In the genomic region with DNA sequence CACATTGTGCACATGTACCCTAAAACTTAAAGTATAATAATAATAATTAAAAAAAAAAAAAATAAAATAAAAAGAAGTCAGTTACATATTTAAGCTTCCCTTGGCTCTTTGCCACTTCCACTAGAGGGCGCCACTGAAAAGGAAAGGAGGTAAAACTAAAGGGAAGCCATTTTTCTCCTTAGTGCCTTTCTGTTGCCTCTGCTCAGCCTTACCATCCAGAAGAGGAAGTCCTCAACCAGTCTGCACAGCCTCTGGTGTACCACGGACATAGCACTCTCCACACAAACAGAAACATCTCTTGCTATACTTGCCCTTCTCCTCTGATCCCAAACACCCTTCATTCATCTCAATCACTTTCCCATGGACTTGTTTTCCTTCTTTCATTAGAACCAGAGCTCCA, we compare ENCODE assay signal across 8 cellular contexts.
DNase-seq lines count a peak whose midpoint lies in the region; ATAC-seq and TF ChIP-seq lines count a peak whose summit lies in the region.

No MANE protein-coding gene starts in this region.

- H2BK120ac ChIP-seq in neuronal stem cell (ENCODE audit: low read depth, low read length) = no peak overlapping the region

- H4K91ac ChIP-seq in neuronal stem cell (ENCODE audit: low read depth, low read length, poor library complexity) = no peak overlapping the region

- H2BK5ac ChIP-seq in neuronal stem cell (ENCODE audit: low read length) = no peak overlapping the region

- H2AK5ac ChIP-seq in neuronal stem cell (ENCODE audit: low read depth, low read length) = no peak overlapping the region

- WGBS in neuronal stem cell (ENCODE audit: extremely low coverage in 2 of 2, insufficient read length in 2 of 2, insufficient replicate concordance in 1 of 2), 2 donors = no CpG with 5 or more reads among the region's 2 CpGs

- no peak overlapping the region for H3K4me3 ChIP-seq in neuronal stem cell (ENCODE audit: low read length in 2 of 2)

- H3K4me2 ChIP-seq in neuronal stem cell (ENCODE audit: insufficient read depth, low read length, poor library complexity, severe bottlenecking) = no peak overlapping the region

- H3K27me3 Mint-ChIP-seq in type B pancreatic cell = no peaks in the 10 kb centered on the region

- H3K14ac ChIP-seq in neuronal stem cell (ENCODE audit: low read length) = no peak overlapping the region

- H2BK15ac ChIP-seq in neuronal stem cell (ENCODE audit: low read length) = no peak overlapping the region

- H3K23ac ChIP-seq in neuronal stem cell (ENCODE audit: low read depth, low read length, poor library complexity) = no peak overlapping the region

- no peaks in the 10 kb centered on the region for H3K9me3 ChIP-seq in neuronal stem cell (replicated peaks in 1 of 2; ENCODE audit: control insufficient read depth in 2 of 2, insufficient read depth in 1 of 2, low read depth in 1 of 2, low read length in 2 of 2)

- H3K9me3 Mint-ChIP-seq in type B pancreatic cell = peaks cover 9% of the 10 kb centered on the region

- no peak overlapping the region for H3K27ac ChIP-seq in neuronal stem cell (replicated peaks; ENCODE audit: low read length)

- no peaks in the 10 kb centered on the region for H3K79me1 ChIP-seq in neuronal stem cell (ENCODE audit: low read depth, low read length)

- no peak for DNase-seq in AG09319 (ENCODE audit: extremely low read depth, low read depth)
- DNase-seq in NCI-H748 (lab: John Stamatoyannopoulos, UW; ENCODE audit: unreplicated experiment) = peak; percentile 85
- peak in 2 of 3 experiments; percentile 19 to 68 for DNase-seq in activated CD8-positive, alpha-beta memory T cell treated with anti-CD3 and anti-CD28 coated beads for 48 hours (ENCODE audit: low read depth in 2 of 3, low spot score in 2 of 3)
- DNase-seq in neuronal stem cell (ENCODE audit: low spot score) = peak; percentile 29
- DNase-seq in type B pancreatic cell (ENCODE audit: extremely low spot score, unreplicated experiment) = no peak

- no peak overlapping the region for H3K27ac Mint-ChIP-seq in type B pancreatic cell

- no peak overlapping the region for H2BK12ac ChIP-seq in neuronal stem cell (ENCODE audit: low read length)

- no peaks in the 10 kb centered on the region for H3K36me3 ChIP-seq in neuronal stem cell (replicated peaks in 1 of 2; ENCODE audit: control insufficient read depth in 2 of 2, insufficient read depth in 2 of 2, low read length in 2 of 2)

- H3K27me3 ChIP-seq in neuronal stem cell (ENCODE audit: control insufficient read depth in 3 of 3, insufficient read depth in 3 of 3, low read depth in 1 of 3, low read length in 3 of 3) = no peaks in the 10 kb centered on the region

- TF ChIP-seq CTCF in AG09319 (IDR thresholded peaks at IDR 0.05; ENCODE audit: low read depth, low read length) = peak; percentile 28
- peak; percentile 80 for TF ChIP-seq CTCF in type B pancreatic cell (conservative IDR thresholded peaks at IDR 0.05)

- H3K4me1 ChIP-seq in neuronal stem cell (ENCODE audit: control insufficient read depth in 2 of 2, insufficient read depth in 1 of 2, low read depth in 1 of 2, low read length in 2 of 2) = no peaks in the 10 kb centered on the region

- peak overlapping the region; percentile 13 for H2AFZ ChIP-seq in neuronal stem cell (ENCODE audit: low read length)

- no peak overlapping the region for H3K4me3 Mint-ChIP-seq in type B pancreatic cell

- peaks cover 33% of the 10 kb centered on the region for H3K4me1 Mint-ChIP-seq in type B pancreatic cell (ENCODE audit: unreplicated experiment)

- ATAC-seq in GM18909 (IDR thresholded peaks at IDR 0.05; ENCODE audit: poor library complexity, unreplicated experiment) (peak; percentile 44), esophagus mucosa (peak; percentile 66), HG03469 (IDR thresholded peaks at IDR 0.05; ENCODE audit: unreplicated experiment) (no peak)

- no peaks in the 10 kb centered on the region for H3K36me3 Mint-ChIP-seq in type B pancreatic cell

- H3K4ac ChIP-seq in neuronal stem cell (ENCODE audit: low read length) = no peak overlapping the region

- no peak overlapping the region for H3K9ac ChIP-seq in neuronal stem cell (ENCODE audit: low read depth, low read length, poor library complexity)

- no peak overlapping the region for H4K8ac ChIP-seq in neuronal stem cell (ENCODE audit: low read depth, low read length)

- no peak overlapping the region for H3K18ac ChIP-seq in neuronal stem cell (ENCODE audit: low read length)

Comparison
In these comparisons a context has a peak if more than half of its experiments do, and no peak if none do; other contexts are left out.
1. DNase-seq: peak in NCI-H748 (single experiment), activated CD8-positive, alpha-beta memory T cell treated with anti-CD3 and anti-CD28 coated beads for 48 hours (2 of 3) and neuronal stem cell (single experiment); none in AG09319 (single experiment) and type B pancreatic cell (single experiment).